ENCODE assay signal across 1 cellular context in the genomic region with DNA sequence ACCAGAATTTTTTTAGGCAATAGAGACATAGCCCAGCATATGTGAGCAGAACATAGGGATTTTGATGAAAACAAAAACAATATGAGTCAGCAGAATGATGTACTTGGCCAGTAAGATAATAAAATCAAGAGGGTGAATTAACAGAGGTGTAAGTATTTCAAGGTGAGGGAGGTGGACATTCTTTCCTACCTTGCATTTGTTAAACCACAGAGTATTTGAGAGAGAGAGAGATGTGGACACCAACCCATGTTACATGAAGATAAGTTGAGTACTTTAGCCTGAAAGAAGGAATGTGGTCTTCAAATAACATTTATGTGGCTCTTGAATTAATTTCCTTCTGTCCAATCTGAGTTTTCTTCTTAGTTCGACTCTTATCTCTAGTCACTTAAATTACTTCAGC.
TF ChIP-seq lines count a peak whose summit lies in the region.

No MANE protein-coding gene starts in this region.

TF ChIP-seq in IMR-90, 13 proteins besides CTCF, POLR2A, EP300 and RAD21:
- TF ChIP-seq MAFK (IDR thresholded peaks at IDR 0.05; ENCODE audit: low read depth, low read length) (peak; percentile 33; the same call in 1 of the 2 replicates), RCOR1 (IDR thresholded peaks at IDR 0.05; ENCODE audit: insufficient replicate concordance, low read length) (no peak), MXI1 (IDR thresholded peaks at IDR 0.05; ENCODE audit: borderline replicate concordance, low read depth, low read length) (no peak)
